Comparison of ENCODE assay signal across 13 cellular contexts in genomic region chr1:96487404-96487803, GRCh38.
DNase-seq lines count a peak whose midpoint lies in the region; ATAC-seq and TF ChIP-seq lines count a peak whose summit lies in the region.
"Had no signal": no experiment of that assay in that cellular context is flagged by ENCODE, and none has a peak within 500 bp of the region (broad histone marks: within the 10 kb centered on the region; RNA-seq: fewer than 3 reads in every experiment).

No MANE protein-coding gene starts in this region.

- no peak overlapping the region for H3K4me3 Mint-ChIP-seq in progenitor cell of endocrine pancreas (ENCODE audit: low read depth)
- no peak overlapping the region for H3K4me3 Mint-ChIP-seq in activated T-helper 17 cell treated with anti-CD3 and anti-CD28 coated beads, Interleukin-2, amount 50 U/mL, for 72 hours
- H3K4me3 Mint-ChIP-seq: activated naive CD8-positive, alpha-beta T cell treated with anti-CD3 and anti-CD28 coated beads, Interleukin-2, amount 50 U/mL, for 24 hours had no signal

- ATAC-seq in RWPE2 (ENCODE audit: low read depth) = peak; percentile 51; the same call in 2 of the 3 replicates
- no peak for ATAC-seq in activated T-helper 17 cell treated with anti-CD3 and anti-CD28 coated beads, Interleukin-2, amount 50 U/mL, for 72 hours (replicated peaks)
- ATAC-seq: activated naive CD8-positive, alpha-beta T cell treated with anti-CD3 and anti-CD28 coated beads, Interleukin-2, amount 50 U/mL, for 24 hours had no signal

- no peaks in the 10 kb centered on the region for H3K4me1 ChIP-seq in RWPE2 (ENCODE audit: insufficient read depth, poor library complexity, severe bottlenecking)

- no peaks in the 10 kb centered on the region for H3K36me3 ChIP-seq in RWPE2 (ENCODE audit: low read depth)

- peaks cover 11% of the 10 kb centered on the region for H3K4me1 Mint-ChIP-seq in progenitor cell of endocrine pancreas (ENCODE audit: low read depth)
- no peaks in the 10 kb centered on the region for H3K4me1 Mint-ChIP-seq in activated T-helper 17 cell treated with anti-CD3 and anti-CD28 coated beads, Interleukin-2, amount 50 U/mL, for 72 hours
- H3K4me1 Mint-ChIP-seq: activated naive CD8-positive, alpha-beta T cell treated with anti-CD3 and anti-CD28 coated beads, Interleukin-2, amount 50 U/mL, for 24 hours had no signal

- no peak overlapping the region for H3K4me3 ChIP-seq in RWPE2 (ENCODE audit: severe bottlenecking)

- H3K36me3 Mint-ChIP-seq in progenitor cell of endocrine pancreas (ENCODE audit: insufficient read depth) = no peaks in the 10 kb centered on the region
- no peaks in the 10 kb centered on the region for H3K36me3 Mint-ChIP-seq in activated T-helper 17 cell treated with anti-CD3 and anti-CD28 coated beads, Interleukin-2, amount 50 U/mL, for 72 hours (ENCODE audit: low read depth)

- H3K27me3 ChIP-seq in RWPE2 (ENCODE audit: insufficient read depth, poor library complexity, severe bottlenecking) = no peaks in the 10 kb centered on the region

- peaks cover 3% of the 10 kb centered on the region for H3K9me3 Mint-ChIP-seq in progenitor cell of endocrine pancreas (ENCODE audit: low read depth)
- H3K9me3 Mint-ChIP-seq in activated T-helper 17 cell treated with anti-CD3 and anti-CD28 coated beads, Interleukin-2, amount 50 U/mL, for 72 hours = no peaks in the 10 kb centered on the region
- H3K9me3 Mint-ChIP-seq: activated naive CD8-positive, alpha-beta T cell treated with anti-CD3 and anti-CD28 coated beads, Interleukin-2, amount 50 U/mL, for 24 hours had no signal

- H3K27ac ChIP-seq in RWPE2 (ENCODE audit: poor library complexity, severe bottlenecking) = no peak overlapping the region
- H3K27ac ChIP-seq: KMS-11 had no signal

- peak; percentile 93 for DNase-seq in COLO829 (ENCODE audit: low spot score)
- DNase-seq in RWPE2 (ENCODE audit: low spot score) = no peak
- DNase-seq in fibroblast of peridontal ligament (ENCODE audit: extremely low read depth) = peak; percentile 41
- DNase-seq in progenitor cell of endocrine pancreas (ENCODE audit: low spot score, unreplicated experiment) = no peak
- no peak for DNase-seq in HK-2 (ENCODE audit: unreplicated experiment)
- DNase-seq in OCI-M1 (lab: John Stamatoyannopoulos, UW) = no peak
- DNase-seq in EL = no peak
- DNase-seq: activated naive CD8-positive, alpha-beta T cell treated with anti-CD3 and anti-CD28 coated beads, Interleukin-2, amount 50 U/mL, for 24 hours; AML-193; effector CD4-positive, alpha-beta T cell; small intestine had no signal

- H3K9me3 ChIP-seq in RWPE2 (ENCODE audit: severe bottlenecking) = no peaks in the 10 kb centered on the region

- no peaks in the 10 kb centered on the region for H3K27me3 Mint-ChIP-seq in progenitor cell of endocrine pancreas
- H3K27me3 Mint-ChIP-seq in activated T-helper 17 cell treated with anti-CD3 and anti-CD28 coated beads, Interleukin-2, amount 50 U/mL, for 72 hours = peaks cover 3% of the 10 kb centered on the region
- H3K27me3 Mint-ChIP-seq: activated naive CD8-positive, alpha-beta T cell treated with anti-CD3 and anti-CD28 coated beads, Interleukin-2, amount 50 U/mL, for 24 hours had no signal

- TF ChIP-seq CTCF in RWPE2 (IDR thresholded peaks at IDR 0.05; ENCODE audit: poor library complexity, severe bottlenecking) (no peak), progenitor cell of endocrine pancreas (IDR thresholded peaks at IDR 0.05; ENCODE audit: unreplicated experiment) (no peak)

- peak overlapping the region; percentile 21 for H3K27ac Mint-ChIP-seq in progenitor cell of endocrine pancreas
- no peak overlapping the region for H3K27ac Mint-ChIP-seq in activated T-helper 17 cell treated with anti-CD3 and anti-CD28 coated beads, Interleukin-2, amount 50 U/mL, for 72 hours
- H3K27ac Mint-ChIP-seq: activated naive CD8-positive, alpha-beta T cell treated with anti-CD3 and anti-CD28 coated beads, Interleukin-2, amount 50 U/mL, for 24 hours had no signal

Comparison
In these comparisons a context has a peak if more than half of its experiments do, and no peak if none do; other contexts are left out.
1. DNase-seq: peak in COLO829 (single experiment) and fibroblast of peridontal ligament (single experiment); none in RWPE2 (single experiment), progenitor cell of endocrine pancreas (single experiment), HK-2 (single experiment), OCI-M1 (single experiment) and EL (single experiment).